ENCODE assay signal across 1 cellular context in genomic region chr11:17418437-17418836, GRCh38.
TF ChIP-seq lines count a peak whose summit lies in the region.

No MANE protein-coding gene starts in this region.

TF ChIP-seq in HEK293, 187 proteins besides CTCF, POLR2A, EP300 and RAD21 (continued from another document):
- peak; percentile 56; the same call in 1 of the 2 replicates for TF ChIP-seq OSR2 (tag by site-specific recombination; IDR thresholded peaks at IDR 0.05)
